21 cellular contexts compared by ENCODE assay signal in genomic region chr13:26509491-26509890, GRCh38. TPM values are rescaled to one million over a fixed set of nuclear protein-coding genes. Genes with fewer than 3 reads are reported as not detected.
A peak's percentile ranks its signal among the peaks of the same experiment; 100 is the strongest.
DNase-seq lines count a peak whose midpoint lies in the region; ATAC-seq and TF ChIP-seq lines count a peak whose summit lies in the region.
"Had no signal": no experiment of that assay in that cellular context is flagged by ENCODE, and none has a peak within 500 bp of the region (broad histone marks: within the 10 kb centered on the region; RNA-seq: fewer than 3 reads in every experiment).

No MANE protein-coding gene starts in this region.

- TF ChIP-seq POLR2A in sigmoid colon (IDR thresholded peaks at IDR 0.05), result no peak

- H3K9me2 ChIP-seq in GM23248 (ENCODE audit: insufficient read depth), result no peaks in the 10 kb centered on the region

- intact Hi-C loops in sigmoid colon (cut with DNase I), result no loop called here

- H4K20me1 ChIP-seq in GM23248 (ENCODE audit: insufficient read depth), result no peaks in the 10 kb centered on the region
- H4K20me1 ChIP-seq in fibroblast of lung (ENCODE audit: control insufficient read depth, extremely low read depth, insufficient read depth, low read length), result no peaks in the 10 kb centered on the region
- H4K20me1 ChIP-seq: BLaER1 had no signal

- H3K4me2 ChIP-seq in GM23248 (ENCODE audit: unreplicated experiment) (peak overlapping the region; percentile 47), fibroblast of lung (ENCODE audit: extremely low read depth, insufficient read depth, low read length) (no peak overlapping the region)
- H3K4me2 ChIP-seq: A549, BLaER1 had no signal

- TF ChIP-seq CTCF in fibroblast of lung (conservative IDR thresholded peaks at IDR 0.05 in 1 of 2, IDR thresholded peaks at IDR 0.05 in 1 of 2; ENCODE audit: low read depth in 1 of 2, low read length in 2 of 2), result no peak
- no peak for TF ChIP-seq CTCF in sigmoid colon (IDR thresholded peaks at IDR 0.05)

- H3K27me3 ChIP-seq in GM23248 (replicated peaks; ENCODE audit: insufficient read depth) (no peaks in the 10 kb centered on the region), fibroblast of lung (ENCODE audit: control insufficient read depth, insufficient read depth, low read length) (no peaks in the 10 kb centered on the region), sigmoid colon (no peaks in the 10 kb centered on the region)
- H3K27me3 ChIP-seq: BLaER1 had no signal

- H3K9me3 ChIP-seq in GM23248 (ENCODE audit: low read depth), result no peaks in the 10 kb centered on the region
- H3K9me3 ChIP-seq in fibroblast of lung (ENCODE audit: control insufficient read depth, insufficient read depth, low read depth, low read length), result no peaks in the 10 kb centered on the region
- no peaks in the 10 kb centered on the region for H3K9me3 ChIP-seq in sigmoid colon

- in situ Hi-C loops in GM23248 (cut with MboI), result no loop called here

- H3K9ac ChIP-seq in GM23248 (peak overlapping the region; percentile 64), fibroblast of lung (ENCODE audit: insufficient read depth, low read length) (no peak overlapping the region)
- H3K9ac ChIP-seq: BLaER1 had no signal

- peak overlapping the region; percentile 41; the same call in 1 of the 2 replicates for H3K4me3 ChIP-seq in GM23248
- no peak overlapping the region for H3K4me3 ChIP-seq in fibroblast of lung (replicated peaks in 1 of 4; ENCODE audit: control extremely low read depth in 1 of 4, insufficient read depth in 1 of 4, low read depth in 3 of 4, low read length in 4 of 4)
- H3K4me3 ChIP-seq in sigmoid colon, result no peak overlapping the region
- H3K4me3 ChIP-seq: A549, BLaER1 had no signal

- peaks cover 7% of the 10 kb centered on the region; the same call in 1 of the 2 replicates for H3K4me1 ChIP-seq in GM23248 (ENCODE audit: insufficient read depth)
- no peaks in the 10 kb centered on the region for H3K4me1 ChIP-seq in fibroblast of lung (ENCODE audit: control insufficient read depth, extremely low read depth, insufficient read depth, low read length)
- H3K4me1 ChIP-seq in sigmoid colon, result no peaks in the 10 kb centered on the region
- H3K4me1 ChIP-seq: A549, BLaER1 had no signal

- peaks cover 10% of the 10 kb centered on the region; the same call in 1 of the 2 replicates for H3F3A ChIP-seq in GM23248 (ENCODE audit: insufficient read depth)

- DNase-seq in GM23248 (no peak), LHCN-M2 (ENCODE audit: low read depth) (peak; percentile 10), fibroblast of lung (ENCODE audit: low read depth in 2 of 2) (no peak), sigmoid colon (peak; percentile 50), NCI-H446 treated with DMSO at 0.1 percent for 48 hours (lab: John Stamatoyannopoulos, UW) (no peak)
- no peak for DNase-seq in stimulated activated naive CD8-positive, alpha-beta T cell treated with anti-CD3 and anti-CD28 coated beads, Interleukin-15, Interleukin-2, amounts not matched to agents 100 U/mL and 50 U/mL, for 24 hours
- DNase-seq: CD4-positive, alpha-beta T cell; COR-L47; DMS79; KG1; MV-4-11; NCI-H1105 treated with DMSO at 0.1 percent for 48 hours; NCI-H1694; NCI-H748 treated with DMSO at 0.1 percent for 48 hours had no signal

- no peak for ATAC-seq in HG02885 (IDR thresholded peaks at IDR 0.05; ENCODE audit: poor library complexity, unreplicated experiment)
- no peak for ATAC-seq in stimulated activated naive CD8-positive, alpha-beta T cell treated with anti-CD3 and anti-CD28 coated beads, Interleukin-15, Interleukin-2, amounts not matched to agents 100 U/mL and 50 U/mL, for 24 hours
- ATAC-seq: A549, HepG2 had no signal

- H3K36me3 ChIP-seq in GM23248 (ENCODE audit: low read depth) (no peaks in the 10 kb centered on the region), fibroblast of lung (ENCODE audit: control insufficient read depth, insufficient read depth, low read length) (no peaks in the 10 kb centered on the region), sigmoid colon (no peaks in the 10 kb centered on the region)
- H3K36me3 ChIP-seq: BLaER1 had no signal

- H2AFZ ChIP-seq in GM23248 (peak overlapping the region; percentile 67), fibroblast of lung (ENCODE audit: low read length) (no peak overlapping the region)
- H2AFZ ChIP-seq: PC-9 had no signal

- no peak for TF ChIP-seq EP300 in sigmoid colon (IDR thresholded peaks at IDR 0.05)

- H3K27ac ChIP-seq in GM23248 (peak overlapping the region; percentile 85), fibroblast of lung (ENCODE audit: insufficient read depth, low read length) (peak overlapping the region; percentile 9), sigmoid colon (peak overlapping the region; percentile 5 to 49 (median 18))
- H3K27ac ChIP-seq: A549, BLaER1, HL-60, PC-9 had no signal

- 72% methylated on average over 10 of the region's 10 CpGs for WGBS in GM23248 (ENCODE audit: low coverage in 1 of 2, low lambda C conversion rate in 2 of 2, missing lambda C conversion rate in 2 of 2), 2 experiments
- WGBS in sigmoid colon, 2 donors, result 89 to 95% methylated on average over 10 of the region's 10 CpGs

- H3K79me2 ChIP-seq in GM23248 (ENCODE audit: insufficient read depth) (no peaks in the 10 kb centered on the region), fibroblast of lung (ENCODE audit: control insufficient read depth, insufficient read depth, low read length) (no peaks in the 10 kb centered on the region)

RNA-seq across cellular contexts. Expression of gene WASF3, which starts 48.0 kb away (rescaled TPM):
- total RNA-seq in GM23248 (2014; rRNA removed; shearing (Covaris generic)), result 19.2 and 19.9 TPM in 2 replicates
- polyA plus RNA-seq in GM23248 (2016; fragmentation: Nextera tagmentation; extraction: Ambion mirVana), result 13.5 and 14.7 TPM in 2 replicates
- total RNA-seq in LHCN-M2 (2014; rRNA removed), result 7.6 and 8.3 TPM in 2 replicates
- polyA plus RNA-seq in LHCN-M2 (2012), result 3.5 TPM
- 16.2 and 18.2 TPM in 2 replicates for total RNA-seq in fibroblast of lung
- 10.5 and 19.5 TPM in 2 replicates for polyA plus RNA-seq in fibroblast of lung
- 6.8 and 11.0 TPM in 2 replicates for polyA plus RNA-seq in fibroblast of lung (2012)
- polyA minus RNA-seq in fibroblast of lung (ENCODE audit: low replicate concordance), result 5.9 and 7.0 TPM in 2 replicates
- total RNA-seq in sigmoid colon, result 10 to 100 TPM; 12.4 to 17.1 (median 14.6) TPM
- polyA plus RNA-seq in sigmoid colon, result 1 to 10 TPM in 2 of 3 donors, under 1 TPM in 1; 0.92 to 4.8 (median 2.6) TPM
- total RNA-seq: HT-29 had no signal

Comparison
In these comparisons a context has a peak if more than half of its experiments do, and no peak if none do; other contexts are left out.
1. DNase-seq: peak in LHCN-M2 (single experiment) and sigmoid colon (single experiment); none in GM23248 (single experiment), fibroblast of lung (0 of 2), NCI-H446 treated with DMSO at 0.1 percent for 48 hours (single experiment) and stimulated activated naive CD8-positive, alpha-beta T cell treated with anti-CD3 and anti-CD28 coated beads, Interleukin-15, Interleukin-2, amounts not matched to agents 100 U/mL and 50 U/mL, for 24 hours (single experiment).
2. H3K27ac ChIP-seq: peak in every context shown above with its lines; median percentile 85 in GM23248; 18 in sigmoid colon; 9 in fibroblast of lung.